ENCODE assay signal across 14 cellular contexts in genomic region chr4:42018451-42018850, GRCh38.
"Had no signal": no experiment of that assay in that cellular context is flagged by ENCODE, and none has a peak within 500 bp of the region (broad histone marks: within the 10 kb centered on the region; RNA-seq: fewer than 3 reads in every experiment).

No MANE protein-coding gene starts in this region.

- H3K4me1 ChIP-seq: heart right ventricle, suprapubic skin had no signal

- DNase-seq: activated CD4-positive, alpha-beta T cell treated with anti-CD3 and anti-CD28 coated beads, Interleukin-2, amount 10 ng/mL, durations not matched to agents 7 days and 5 days; activated CD4-positive, CD25-positive, alpha-beta regulatory T cell; activated T-cell treated with anti-CD3 and anti-CD28 coated beads, Interleukin-2, amount 50 U/mL, for 1 hour; dorsolateral prefrontal cortex; gastrocnemius medialis; heart right ventricle; left ventricle myocardium inferior; nephron progenitor cell; stimulated activated CD4-positive, alpha-beta T cell treated with anti-CD3 and anti-CD28 coated beads, Interleukin-12 subunit alpha, Interleukin-12 subunit beta, amount 100 ng/mL, for 4 hours; stimulated activated CD4-positive, alpha-beta T cell treated with anti-CD3 and anti-CD28 coated beads, Interleukin-2, amount 100 ng/mL, for 48 hours; stimulated activated naive CD8-positive, alpha-beta T cell treated with anti-CD3 and anti-CD28 coated beads, Interleukin-15, Interleukin-2, amounts not matched to agents 100 U/mL and 50 U/mL, for 24 hours; T-helper 1 cell had no signal

- H3K4me3 ChIP-seq: dorsolateral prefrontal cortex, gastrocnemius medialis, heart right ventricle, left ventricle myocardium inferior, suprapubic skin had no signal

- H3K27ac ChIP-seq: dorsolateral prefrontal cortex, gastrocnemius medialis, heart right ventricle, left ventricle myocardium inferior, suprapubic skin had no signal

- H3K9me3 ChIP-seq: gastrocnemius medialis, heart right ventricle, left ventricle myocardium inferior, suprapubic skin had no signal

- H3K27me3 ChIP-seq: dorsolateral prefrontal cortex, gastrocnemius medialis, heart right ventricle, suprapubic skin had no signal

- FAIRE-seq: keratinocyte had no signal
